20 cellular contexts compared by ENCODE assay signal in the genomic region with DNA sequence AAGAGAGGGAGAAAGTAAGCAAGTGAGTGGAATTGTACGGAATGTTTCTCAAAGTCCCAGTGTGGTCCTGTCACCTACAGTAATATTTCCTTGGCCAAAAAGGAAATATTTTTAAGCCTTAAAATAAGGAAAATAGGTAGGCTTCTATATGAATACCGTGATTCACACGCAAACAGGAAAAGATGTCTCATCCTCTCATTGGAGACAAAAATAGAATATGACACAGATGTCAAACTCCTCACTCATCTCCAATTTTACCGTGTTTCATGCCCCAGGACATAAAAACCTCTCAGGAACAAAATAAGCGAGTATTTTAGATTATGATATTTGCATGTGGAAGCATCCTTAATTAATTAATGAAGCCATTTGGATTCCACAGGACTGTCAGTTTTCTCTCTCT.
DNase-seq lines count a peak whose midpoint lies in the region; ATAC-seq, FAIRE-seq and TF ChIP-seq lines count a peak whose summit lies in the region.
"Had no signal": no experiment of that assay in that cellular context is flagged by ENCODE, and none has a peak within 500 bp of the region (broad histone marks: within the 10 kb centered on the region; RNA-seq: fewer than 3 reads in every experiment).

No MANE protein-coding gene starts in this region.

- H3K4me1 Mint-ChIP-seq in CD4-positive, alpha-beta T cell (ENCODE audit: low read depth) = no peaks in the 10 kb centered on the region
- H3K4me1 Mint-ChIP-seq: CD4-positive, CD25-positive, alpha-beta regulatory T cell had no signal

- no peaks in the 10 kb centered on the region for H3K4me1 ChIP-seq in foreskin keratinocyte
- H3K4me1 ChIP-seq: BE2C, Caco-2, HAP-1 had no signal

- no peaks in the 10 kb centered on the region for H3K36me3 Mint-ChIP-seq in CD4-positive, alpha-beta T cell (ENCODE audit: low read depth)
- H3K36me3 Mint-ChIP-seq: CD4-positive, CD25-positive, alpha-beta regulatory T cell had no signal

- TF ChIP-seq CTCF in RWPE1 (conservative IDR thresholded peaks at IDR 0.05; ENCODE audit: low read depth) = no peak
- no peak for TF ChIP-seq CTCF in bronchial epithelial cell (IDR thresholded peaks at IDR 0.05; ENCODE audit: insufficient read depth, low read length, severe bottlenecking)
- no peak for TF ChIP-seq CTCF in foreskin keratinocyte (conservative IDR thresholded peaks at IDR 0.05)
- no peak for TF ChIP-seq CTCF in omental fat pad (IDR thresholded peaks at IDR 0.05)
- no peak for TF ChIP-seq CTCF in CD4-positive, alpha-beta T cell (IDR thresholded peaks at IDR 0.05)

- no peak overlapping the region for H3K4me3 ChIP-seq in bronchial epithelial cell (ENCODE audit: low read depth, low read length)
- H3K4me3 ChIP-seq: GM23248, HAP-1 had no signal

- no peak overlapping the region for H3K27ac Mint-ChIP-seq in CD4-positive, alpha-beta T cell
- H3K27ac Mint-ChIP-seq: CD4-positive, CD25-positive, alpha-beta regulatory T cell had no signal

- intact Hi-C loops in CD4-positive, alpha-beta T cell (cut with DNase I, micrococcal nuclease) = no loop called here

- peak; percentile 81 for ATAC-seq in foreskin keratinocyte
- no peak for ATAC-seq in HG02759 (IDR thresholded peaks at IDR 0.05; ENCODE audit: unreplicated experiment)
- ATAC-seq in omental fat pad (ENCODE audit: low FRiP score) = no peak
- ATAC-seq in CD4-positive, alpha-beta T cell (ENCODE audit: poor library complexity) = no peak

- no peak overlapping the region for H3K27ac ChIP-seq in RWPE1
- H3K27ac ChIP-seq in foreskin keratinocyte = peak overlapping the region; percentile 17
- no peak overlapping the region for H3K27ac ChIP-seq in CD4-positive, alpha-beta T cell (ENCODE audit: low read depth, low read length)
- H3K27ac ChIP-seq: GM23248 had no signal

- H3K9me3 ChIP-seq in CD4-positive, alpha-beta T cell (ENCODE audit: control insufficient read depth, low read length) = no peaks in the 10 kb centered on the region
- H3K9me3 ChIP-seq: BE2C, Caco-2, HAP-1 had no signal

- H3K27me3 Mint-ChIP-seq in CD4-positive, alpha-beta T cell = no peaks in the 10 kb centered on the region
- H3K27me3 Mint-ChIP-seq: CD4-positive, CD25-positive, alpha-beta regulatory T cell had no signal

- CTCF ChIA-PET in RWPE1 (lab: Yijun Ruan, JAX) = no interaction called here
- CTCF ChIA-PET in CD4-positive, alpha-beta T cell (lab: Charles Lee) = no interaction called here

- POLR2A ChIA-PET in RWPE1 (lab: Yijun Ruan, JAX; ENCODE audit: low non-redundant PET) = no interaction called here
- POLR2A ChIA-PET in CD4-positive, alpha-beta T cell (lab: Charles Lee) = no interaction called here

- H3K27me3 ChIP-seq in bronchial epithelial cell (ENCODE audit: control insufficient read depth, insufficient read depth, low read length) (no peaks in the 10 kb centered on the region), foreskin keratinocyte (no peaks in the 10 kb centered on the region)
- H3K27me3 ChIP-seq in CD4-positive, alpha-beta T cell (ENCODE audit: control insufficient read depth, insufficient read depth, low read length) = no peaks in the 10 kb centered on the region
- H3K27me3 ChIP-seq: BE2C had no signal

- DNase-seq in HT1080 (ENCODE audit: low read depth) = peak; percentile 71
- DNase-seq in RWPE1 (ENCODE audit: low spot score) = peak; percentile 1
- peak; percentile 20 for DNase-seq in bronchial epithelial cell (ENCODE audit: low read depth)
- DNase-seq in foreskin keratinocyte = no peak
- no peak for DNase-seq in omental fat pad (ENCODE audit: low spot score)
- no peak for DNase-seq in epidermal melanocyte (ENCODE audit: insufficient read length, low spot score)
- no peak for DNase-seq in CD4-positive, alpha-beta T cell
- DNase-seq: ACHN; BE2C; C1 segment of cervical spinal cord; Caco-2; CD4-positive, CD25-positive, alpha-beta regulatory T cell; GDM1; GM23248 had no signal

- peaks cover 3% of the 10 kb centered on the region for H3K9me3 Mint-ChIP-seq in CD4-positive, alpha-beta T cell

- no peak for FAIRE-seq in bronchial epithelial cell (lab: Jason Lieb, UNC)
- FAIRE-seq: A204.1, D721Med, GM12892, GM18507 had no signal

- no peak overlapping the region for H3K4me3 Mint-ChIP-seq in CD4-positive, alpha-beta T cell
- H3K4me3 Mint-ChIP-seq: CD4-positive, CD25-positive, alpha-beta regulatory T cell had no signal

- no peaks in the 10 kb centered on the region for H3K36me3 ChIP-seq in bronchial epithelial cell (ENCODE audit: control insufficient read depth, insufficient read depth, low read length)
- H3K36me3 ChIP-seq: BE2C, HAP-1 had no signal

Comparison
In these comparisons a context has a peak if more than half of its experiments do, and no peak if none do; other contexts are left out.
1. DNase-seq: peak in HT1080 (single experiment), RWPE1 (single experiment) and bronchial epithelial cell (single experiment); none in foreskin keratinocyte (0 of 2), omental fat pad (single experiment), epidermal melanocyte (single experiment) and CD4-positive, alpha-beta T cell (0 of 10).